In genomic region chr12:108967869-108968540, GRCh38 we compare ENCODE assay signal across 10 cellular contexts. TPM values are rescaled to one million over a fixed set of nuclear protein-coding genes. Genes with fewer than 3 reads are reported as not detected.
DNase-seq lines count a peak whose midpoint lies in the region; ATAC-seq and TF ChIP-seq lines count a peak whose summit lies in the region.
"Had no signal": no experiment of that assay in that cellular context is flagged by ENCODE, and none has a peak within 500 bp of the region (broad histone marks: within the 10 kb centered on the region; RNA-seq: fewer than 3 reads in every experiment).

No MANE protein-coding gene starts in this region.

- WGBS in IMR-90 (ENCODE audit: extremely low coverage in 2 of 2, insufficient read length in 1 of 2), 2 experiments, result 0% methylated on average over 1 of the region's 2 CpGs; no CpG with 5 or more reads in 1 of the 2 experiments
- 31 to 47% (median 44%) methylated on average over 2 of the region's 2 CpGs for WGBS in stomach, 5 donors

- no peak overlapping the region for H4K5ac ChIP-seq in IMR-90 (ENCODE audit: low read depth, low read length)

- no peak overlapping the region for H2AK5ac ChIP-seq in IMR-90 (ENCODE audit: low read depth, low read length)

- no peaks in the 10 kb centered on the region for H3K4me1 Mint-ChIP-seq in mesothelial cell of epicardium

- H2AK9ac ChIP-seq in IMR-90 (replicated peaks; ENCODE audit: low read depth, low read length, poor library complexity), result no peak overlapping the region

- no peak for TF ChIP-seq EP300 in stomach (IDR thresholded peaks at IDR 0.05)

- no peak overlapping the region for H3K4ac ChIP-seq in IMR-90 (ENCODE audit: low read depth, low read length)

- TF ChIP-seq RAD21 in IMR-90 (IDR thresholded peaks at IDR 0.05; ENCODE audit: low read length), result no peak

- TF ChIP-seq POLR2A in IMR-90 (IDR thresholded peaks at IDR 0.05; ENCODE audit: low read depth, low read length), result no peak
- no peak for TF ChIP-seq POLR2A in stomach (IDR thresholded peaks at IDR 0.05)

- H3K4me2 ChIP-seq in IMR-90 (ENCODE audit: low read depth, low read length), result no peak overlapping the region

- no peak overlapping the region for H3K14ac ChIP-seq in IMR-90 (replicated peaks; ENCODE audit: low read depth, low read length)

- H2BK120ac ChIP-seq in IMR-90 (ENCODE audit: low read depth, low read length), result no peak overlapping the region

- H4K8ac ChIP-seq in IMR-90 (ENCODE audit: low read depth in 2 of 2, low read length in 2 of 2), result no peak overlapping the region

- no peak overlapping the region for H3K27ac ChIP-seq in IMR-90 (ENCODE audit: insufficient read depth, low read length)
- no peak overlapping the region for H3K27ac ChIP-seq in stomach

- no peaks in the 10 kb centered on the region for H3K4me1 ChIP-seq in IMR-90 (ENCODE audit: control insufficient read depth, insufficient read depth, low read length)
- H3K4me1 ChIP-seq in stomach, result no peaks in the 10 kb centered on the region

- H2BK20ac ChIP-seq in IMR-90 (ENCODE audit: low read depth, low read length), result no peak overlapping the region

- no peak overlapping the region for H4K91ac ChIP-seq in IMR-90 (ENCODE audit: insufficient read depth, low read depth, low read length)

- no peak overlapping the region for H3K23ac ChIP-seq in IMR-90 (ENCODE audit: low read depth, low read length)

- DNase-seq in EL, result peak; percentile 18
- DNase-seq in IMR-90, result no peak
- peak; percentile 23 for DNase-seq in amniotic epithelial cell (ENCODE audit: low read depth)
- no peak for DNase-seq in mesothelial cell of epicardium (ENCODE audit: low spot score in 2 of 2, unreplicated experiment in 2 of 2)
- no peak for DNase-seq in stomach
- DNase-seq in activated gamma-delta T cell (lab: John Stamatoyannopoulos, UW), result no peak
- DNase-seq in T-helper 2 cell, result no peak
- DNase-seq: amniotic stem cell had no signal

- H2BK5ac ChIP-seq in IMR-90 (ENCODE audit: low read depth, low read length, poor library complexity, severe bottlenecking), result no peak overlapping the region

- H2BK15ac ChIP-seq in IMR-90 (ENCODE audit: low read depth, low read length), result no peak overlapping the region

- intact Hi-C loops in IMR-90 (cut with micrococcal nuclease), result no loop called here
- intact Hi-C loops in stomach (cut with DNase I; ENCODE audit: low total_unique reads), result no loop called here

- POLR2A ChIA-PET in IMR-90 (lab: Charles Lee; ENCODE audit: unreplicated experiment), result no interaction called here

- H3K27me3 ChIP-seq in IMR-90 (ENCODE audit: control insufficient read depth, insufficient read depth, low read length) (peaks cover 4% of the 10 kb centered on the region; the same call in 1 of the 2 replicates), stomach (peaks cover 0 to 28% (median 0%) of the 10 kb centered on the region in 3 donors)

- H3K9me3 ChIP-seq in IMR-90 (ENCODE audit: control insufficient read depth, insufficient read depth, low read length) (no peaks in the 10 kb centered on the region), stomach (no peaks in the 10 kb centered on the region)

- no peak overlapping the region for H3K27ac Mint-ChIP-seq in mesothelial cell of epicardium
- H3K27ac Mint-ChIP-seq: stimulated activated naive CD8-positive, alpha-beta T cell treated with anti-CD3 and anti-CD28 coated beads, Interleukin-15, Interleukin-2, amounts not matched to agents 100 ng/mL and 50 ng/mL, for 24 hours had no signal

- no peak for ATAC-seq in IMR-90 (ENCODE audit: low read depth)
- ATAC-seq in GM21619 (IDR thresholded peaks at IDR 0.05; ENCODE audit: unreplicated experiment), result no peak

- no peak overlapping the region for H3K9ac ChIP-seq in IMR-90 (ENCODE audit: low read depth, low read length)

- no peak overlapping the region for H3K4me3 ChIP-seq in IMR-90 (ENCODE audit: insufficient read depth, low read depth, low read length)
- H3K4me3 ChIP-seq in stomach, result no peak overlapping the region

- dilution Hi-C loops in IMR-90 (cut with HindIII; ENCODE audit: low sequenced_read_pairs, unreplicated experiment), result no loop called here

- in situ Hi-C loops in IMR-90 (cut with MboI; ENCODE audit: low sequenced_read_pairs), result no loop called here

- no peaks in the 10 kb centered on the region for H3K36me3 Mint-ChIP-seq in mesothelial cell of epicardium

- CTCF ChIA-PET in IMR-90 (lab: Yijun Ruan, JAX), result no interaction called here

- H3K56ac ChIP-seq in IMR-90 (ENCODE audit: extremely low read depth, insufficient read depth, low read length), result no peak overlapping the region

- TF ChIP-seq CTCF in IMR-90 (conservative IDR thresholded peaks at IDR 0.05; ENCODE audit: low read depth, low read length), result peak; percentile 19; the same call in 1 of the 2 replicates
- peak; percentile 33 for TF ChIP-seq CTCF in mesothelial cell of epicardium (IDR thresholded peaks at IDR 0.05; ENCODE audit: unreplicated experiment)
- no peak for TF ChIP-seq CTCF in stomach (IDR thresholded peaks at IDR 0.05)

- H2AFZ ChIP-seq in IMR-90 (replicated peaks; ENCODE audit: low read length, poor library complexity), result no peak overlapping the region

- H3K27me3 Mint-ChIP-seq in mesothelial cell of epicardium (ENCODE audit: low read depth), result peaks cover 2% of the 10 kb centered on the region

- no peak overlapping the region for H3K4me3 Mint-ChIP-seq in mesothelial cell of epicardium
- H3K4me3 Mint-ChIP-seq: stimulated activated naive CD8-positive, alpha-beta T cell treated with anti-CD3 and anti-CD28 coated beads, Interleukin-15, Interleukin-2, amounts not matched to agents 100 ng/mL and 50 ng/mL, for 24 hours had no signal

- no peaks in the 10 kb centered on the region for H3K9me3 Mint-ChIP-seq in mesothelial cell of epicardium
- H3K9me3 Mint-ChIP-seq: stimulated activated naive CD8-positive, alpha-beta T cell treated with anti-CD3 and anti-CD28 coated beads, Interleukin-15, Interleukin-2, amounts not matched to agents 100 ng/mL and 50 ng/mL, for 24 hours had no signal

- H3K9me1 ChIP-seq in IMR-90 (ENCODE audit: insufficient read depth, low read length), result no peaks in the 10 kb centered on the region

- H3K18ac ChIP-seq in IMR-90 (ENCODE audit: low read depth, low read length), result no peak overlapping the region

- no peaks in the 10 kb centered on the region for H3K79me1 ChIP-seq in IMR-90 (ENCODE audit: low read depth in 1 of 2, low read length in 2 of 2)

- H3K36me3 ChIP-seq in IMR-90 (ENCODE audit: control insufficient read depth, insufficient read depth, low read length) (no peaks in the 10 kb centered on the region), stomach (no peaks in the 10 kb centered on the region)

- BruUV-seq in IMR-90 (replicated peaks; lab: Mats Ljungman, UMichigan), result no TSS peak

- H4K20me1 ChIP-seq in IMR-90 (ENCODE audit: insufficient read depth, low read length), result no peaks in the 10 kb centered on the region

TF ChIP-seq in IMR-90, 13 proteins besides CTCF, POLR2A, EP300 and RAD21:
- TF ChIP-seq FOS (IDR thresholded peaks at IDR 0.05; ENCODE audit: low read depth, low read length), result no peak
- no peak for TF ChIP-seq SMC3 (IDR thresholded peaks at IDR 0.05; ENCODE audit: low read depth, low read length)
- no peak for TF ChIP-seq MAFK (IDR thresholded peaks at IDR 0.05; ENCODE audit: low read depth, low read length)
- no peak for TF ChIP-seq USF2 (IDR thresholded peaks at IDR 0.05; ENCODE audit: low read depth, low read length)
- TF ChIP-seq ELK1 (IDR thresholded peaks at IDR 0.05; ENCODE audit: borderline replicate concordance, low read depth, low read length), result no peak
- TF ChIP-seq CHD1 (IDR thresholded peaks at IDR 0.05; ENCODE audit: low read depth, low read length), result no peak
- TF ChIP-seq MXI1 (IDR thresholded peaks at IDR 0.05; ENCODE audit: borderline replicate concordance, low read depth, low read length), result no peak
- no peak for TF ChIP-seq RCOR1 (IDR thresholded peaks at IDR 0.05; ENCODE audit: insufficient replicate concordance, low read length)
- no peak for TF ChIP-seq MAZ (IDR thresholded peaks at IDR 0.05; ENCODE audit: borderline replicate concordance, low read depth, low read length)
- no peak for TF ChIP-seq BHLHE40 (IDR thresholded peaks at IDR 0.05; ENCODE audit: low read depth, low read length)
- no peak for TF ChIP-seq CEBPB (IDR thresholded peaks at IDR 0.05; ENCODE audit: low read depth, low read length)
TF ChIP-seq in IMR-90: peak in this region for 0.

RNA-seq across cellular contexts. Expression of gene SVOP, which starts 52.9 kb away (rescaled TPM):
- total RNA-seq in IMR-90 (2012; rRNA removed) (not detected in 2 replicates), mesothelial cell of epicardium (not detected in 3 replicates), stomach (under 1 TPM in 2 of 5 donors, not detected in 3; 0.37 to 0.89 TPM)
- polyA plus RNA-seq in IMR-90 (2012; rRNA removed) (not detected in 2 replicates), stomach (1 to 10 TPM in 1 of 3 donors, under 1 TPM in 2; 0.08 to 2.0 (median 0.19) TPM)
- not detected in 2 replicates for polyA plus RNA-seq in IMR-90 (2012; cell fraction: cytosol; rRNA removed)
- not detected in 2 replicates for polyA plus RNA-seq in IMR-90 (2012; cell fraction: nucleus; rRNA removed; ENCODE audit: low replicate concordance)

Comparison
In these comparisons a context has a peak if more than half of its experiments do, and no peak if none do; other contexts are left out.
1. DNase-seq: peak in EL (single experiment) and amniotic epithelial cell (single experiment); none in IMR-90 (single experiment), mesothelial cell of epicardium (0 of 2), stomach (single experiment), activated gamma-delta T cell (single experiment) and T-helper 2 cell (0 of 5).
2. CTCF ChIP-seq: peak in IMR-90 (single experiment) and mesothelial cell of epicardium (single experiment); none in stomach (0 of 7).